ENCODE assay signal across 15 cellular contexts in genomic region chr2:200382883-200383282, GRCh38.
A peak's percentile ranks its signal among the peaks of the same experiment; 100 is the strongest.
DNase-seq lines count a peak whose midpoint lies in the region; ATAC-seq, FAIRE-seq and TF ChIP-seq lines count a peak whose summit lies in the region.
"Had no signal": no experiment of that assay in that cellular context is flagged by ENCODE, and none has a peak within 500 bp of the region (broad histone marks: within the 10 kb centered on the region; RNA-seq: fewer than 3 reads in every experiment).

No MANE protein-coding gene starts in this region.

- intact Hi-C loops in aorta (cut with DNase I) = no loop called here

- H3K27ac ChIP-seq in keratinocyte (ENCODE audit: control insufficient read depth, insufficient read depth, low read length) (peak overlapping the region; percentile 68), aorta (ENCODE audit: low read depth in 1 of 2, low read length in 2 of 2) (no peak overlapping the region)

- no peaks in the 10 kb centered on the region for H3K9me3 Mint-ChIP-seq in stimulated activated naive CD8-positive, alpha-beta T cell treated with anti-CD3 and anti-CD28 coated beads, Interleukin-15, Interleukin-2, amounts not matched to agents 100 ng/mL and 50 ng/mL, for 24 hours
- H3K9me3 Mint-ChIP-seq in WTC11 = peaks cover 2% of the 10 kb centered on the region; the same call in 1 of the 2 replicates

- no peak for ATAC-seq in stimulated activated naive CD8-positive, alpha-beta T cell treated with anti-CD3 and anti-CD28 coated beads, Interleukin-15, Interleukin-2, amounts not matched to agents 100 U/mL and 50 U/mL, for 24 hours
- peak; percentile 62 for ATAC-seq in WTC11
- no peak for ATAC-seq in GM21723 (IDR thresholded peaks at IDR 0.05; ENCODE audit: unreplicated experiment)
- no peak for ATAC-seq in aorta (ENCODE audit: low FRiP score)
- ATAC-seq in HG02763 (IDR thresholded peaks at IDR 0.05; ENCODE audit: unreplicated experiment) = no peak
- no peak for ATAC-seq in GM18502 (IDR thresholded peaks at IDR 0.05; ENCODE audit: poor library complexity, unreplicated experiment)

- no peak for DNase-seq in stimulated activated naive CD8-positive, alpha-beta T cell treated with anti-CD3 and anti-CD28 coated beads, Interleukin-15, Interleukin-2, amounts not matched to agents 100 U/mL and 50 U/mL, for 24 hours
- DNase-seq in WTC11 (ENCODE audit: low spot score) (peak; percentile 31), keratinocyte (ENCODE audit: low read depth, low spot score) (no peak), aorta (no peak)
- DNase-seq: activated CD4-positive, alpha-beta T cell treated with anti-CD3 and anti-CD28 coated beads, Interleukin-2, amount 50 U/mL, for 1 hour; DMS53; NCI-H2029; NCI-H69; RPMI8226 had no signal

- H4K20me1 ChIP-seq in keratinocyte (ENCODE audit: control insufficient read depth, extremely low read depth, insufficient read depth, low read length) = no peaks in the 10 kb centered on the region

- CTCF ChIA-PET in WTC11 (lab: Charles Lee) = interaction anchor here (0.9 to 1.4 kb wide), 3 partner anchors 98 to 235 kb away, joined by 3 to 4 read pairs (median 3); no protein-coding TSS in a partner anchor

- no peak overlapping the region for H3K4me2 ChIP-seq in keratinocyte (ENCODE audit: control insufficient read depth, extremely low read depth, insufficient read depth, low read depth, low read length)

- H3K9ac ChIP-seq in keratinocyte (ENCODE audit: control insufficient read depth, extremely low read depth, insufficient read depth, low read length) = no peak overlapping the region
- H3K9ac ChIP-seq: parathyroid adenoma had no signal

- no peaks in the 10 kb centered on the region for H3K36me3 ChIP-seq in keratinocyte (ENCODE audit: control insufficient read depth in 2 of 2, extremely low read depth in 1 of 2, insufficient read depth in 2 of 2, low read length in 2 of 2)
- H3K36me3 ChIP-seq in aorta (ENCODE audit: control insufficient read depth in 1 of 2, insufficient read depth in 2 of 2, low read length in 1 of 2) = no peaks in the 10 kb centered on the region

- H3K9me1 ChIP-seq in keratinocyte (ENCODE audit: control insufficient read depth, extremely low read depth, insufficient read depth, low read length) = no peaks in the 10 kb centered on the region

- WGBS in aorta, 2 donors = 91 to 93% methylated on average over 6 of the region's 6 CpGs

- H3K4me3 Mint-ChIP-seq in stimulated activated naive CD8-positive, alpha-beta T cell treated with anti-CD3 and anti-CD28 coated beads, Interleukin-15, Interleukin-2, amounts not matched to agents 100 ng/mL and 50 ng/mL, for 24 hours = no peak overlapping the region
- peak overlapping the region; percentile 43 for H3K4me3 Mint-ChIP-seq in WTC11
- H3K4me3 Mint-ChIP-seq: B cell had no signal

- H3K4me3 ChIP-seq in keratinocyte (ENCODE audit: control insufficient read depth in 2 of 3, extremely low read depth in 1 of 3, insufficient read depth in 2 of 3, low read depth in 1 of 3, low read length in 3 of 3) = no peak overlapping the region
- H3K4me3 ChIP-seq in aorta (ENCODE audit: low read length in 2 of 2) = no peak overlapping the region

- TF ChIP-seq CTCF in WTC11 (IDR thresholded peaks at IDR 0.05) = no peak
- TF ChIP-seq CTCF in keratinocyte (optimal IDR thresholded peaks at IDR 0.05 in 1 of 3, IDR thresholded peaks at IDR 0.05 in 1 of 3, conservative IDR thresholded peaks at IDR 0.05 in 1 of 3; ENCODE audit: extremely low read depth in 1 of 3, insufficient read depth in 2 of 3, low read length in 3 of 3) = no peak

- H3K9me3 ChIP-seq in keratinocyte (ENCODE audit: control insufficient read depth, low read depth, low read length) = no peaks in the 10 kb centered on the region
- no peaks in the 10 kb centered on the region for H3K9me3 ChIP-seq in aorta (ENCODE audit: control insufficient read depth, low read length)

- dilution Hi-C loops in keratinocyte (cut with MboI; ENCODE audit: extremely low pct_ligation_motif_present, low sequenced_read_pairs) = no loop called here

- H3K4me1 ChIP-seq in keratinocyte (ENCODE audit: control insufficient read depth, extremely low read depth, insufficient read depth, low read length) (peaks cover 39% of the 10 kb centered on the region), aorta (ENCODE audit: control insufficient read depth in 1 of 2, insufficient read depth in 2 of 2, low read length in 2 of 2) (peaks cover 1 to 11% of the 10 kb centered on the region in 2 donors)

- H3K27me3 ChIP-seq in keratinocyte (ENCODE audit: control insufficient read depth, extremely low read depth, insufficient read depth, low read length) (no peaks in the 10 kb centered on the region), aorta (ENCODE audit: control insufficient read depth in 1 of 2, insufficient read depth in 2 of 2, low read length in 1 of 2) (no peaks in the 10 kb centered on the region)

- no peak for FAIRE-seq in keratinocyte (lab: Jason Lieb, UNC)

- peaks cover 45% of the 10 kb centered on the region for H3K79me2 ChIP-seq in keratinocyte (ENCODE audit: control insufficient read depth, insufficient read depth, low read length)

- no peaks in the 10 kb centered on the region for H3K27me3 Mint-ChIP-seq in stimulated activated naive CD8-positive, alpha-beta T cell treated with anti-CD3 and anti-CD28 coated beads, Interleukin-15, Interleukin-2, amounts not matched to agents 100 ng/mL and 50 ng/mL, for 24 hours
- H3K27me3 Mint-ChIP-seq in WTC11 (ENCODE audit: low read depth) = no peaks in the 10 kb centered on the region

- H3K27ac Mint-ChIP-seq in stimulated activated naive CD8-positive, alpha-beta T cell treated with anti-CD3 and anti-CD28 coated beads, Interleukin-15, Interleukin-2, amounts not matched to agents 100 ng/mL and 50 ng/mL, for 24 hours = peak overlapping the region; percentile 70
- H3K27ac Mint-ChIP-seq in WTC11 = peak overlapping the region; percentile 98
- H3K27ac Mint-ChIP-seq: B cell had no signal

- H3K36me3 Mint-ChIP-seq in stimulated activated naive CD8-positive, alpha-beta T cell treated with anti-CD3 and anti-CD28 coated beads, Interleukin-15, Interleukin-2, amounts not matched to agents 100 ng/mL and 50 ng/mL, for 24 hours (ENCODE audit: low read depth) = no peaks in the 10 kb centered on the region
- H3K36me3 Mint-ChIP-seq in WTC11 = peaks cover 16% of the 10 kb centered on the region

- H3K4me1 Mint-ChIP-seq in stimulated activated naive CD8-positive, alpha-beta T cell treated with anti-CD3 and anti-CD28 coated beads, Interleukin-15, Interleukin-2, amounts not matched to agents 100 ng/mL and 50 ng/mL, for 24 hours (ENCODE audit: low read depth) = peaks cover 15% of the 10 kb centered on the region
- peaks cover 72% of the 10 kb centered on the region for H3K4me1 Mint-ChIP-seq in WTC11

- no peak overlapping the region for H2AFZ ChIP-seq in keratinocyte (ENCODE audit: control insufficient read depth, low read length)
- H2AFZ ChIP-seq: parathyroid adenoma had no signal

- POLR2A ChIA-PET in WTC11 (lab: Charles Lee) = no interaction called here

TF ChIP-seq in WTC11, 78 proteins besides CTCF, POLR2A, EP300 and RAD21:
- TF ChIP-seq NR2C2 (CRISPR knock-in tag; IDR thresholded peaks at IDR 0.05) (no peak), ZNF121 (CRISPR knock-in tag; IDR thresholded peaks at IDR 0.05) (no peak), TEAD1 (CRISPR knock-in tag; IDR thresholded peaks at IDR 0.05) (no peak), JUN (CRISPR knock-in tag; IDR thresholded peaks at IDR 0.05) (no peak)
